Comparison of ENCODE assay signal across 16 cellular contexts in genomic region chr2:86468162-86469033, GRCh38. TPM values are rescaled to one million over a fixed set of nuclear protein-coding genes. Genes with fewer than 3 reads are reported as not detected.
DNase-seq lines count a peak whose midpoint lies in the region; ATAC-seq and TF ChIP-seq lines count a peak whose summit lies in the region.
"Had no signal": no experiment of that assay in that cellular context is flagged by ENCODE, and none has a peak within 500 bp of the region (broad histone marks: within the 10 kb centered on the region; RNA-seq: fewer than 3 reads in every experiment).

No MANE protein-coding gene starts in this region.

- H3K36me3 Mint-ChIP-seq in T-cell: peaks cover 65% of the 10 kb centered on the region
- peaks cover 9 to 96% (median 39%) of the 10 kb centered on the region in 3 donors for H3K36me3 Mint-ChIP-seq in naive thymus-derived CD8-positive, alpha-beta T cell

- no peak overlapping the region for H2AFZ ChIP-seq in DND-41 (ENCODE audit: low read depth, low read length)

- DNase-seq in DND-41 (peak; percentile 61), T-cell (peak in 6 of 34 experiments; percentile 1 to 22 (median 10)), MG63 (no peak), NCI-H1092 (lab: John Stamatoyannopoulos, UW) (no peak)
- peak; percentile 28 for DNase-seq in activated effector memory CD4-positive, alpha-beta T cell treated with Interleukin-2 at 50 U/mL for 16 hours
- DNase-seq in naive thymus-derived CD8-positive, alpha-beta T cell: no peak
- DNase-seq: DMS79 treated with DMSO at 0.1 percent for 48 hours, foreskin fibroblast, NCI-H187, NCI-H510A, Right ventricle myocardium superior, thyroid gland had no signal

- peaks cover 3% of the 10 kb centered on the region for H4K20me1 ChIP-seq in DND-41 (ENCODE audit: insufficient read depth, low read length)

- H3K27ac ChIP-seq in DND-41 (ENCODE audit: low read length): peak overlapping the region; percentile 61
- H3K27ac ChIP-seq: BLaER1 treated with 17β-estradiol and CSF1 and Interleukin-3, amounts not matched to agents 10 nM and 100 nM; prostate gland; thyroid gland had no signal

- no peaks in the 10 kb centered on the region for H3K27me3 Mint-ChIP-seq in T-cell
- H3K27me3 Mint-ChIP-seq in naive thymus-derived CD8-positive, alpha-beta T cell: no peaks in the 10 kb centered on the region

- H3K9ac ChIP-seq in DND-41 (ENCODE audit: low read depth, low read length): 0 out of 2 replicates have a peak overlapping the region, but pooled peaks have one; percentile 8
- H3K9ac ChIP-seq: BLaER1 treated with 17β-estradiol and CSF1 and Interleukin-3, amounts not matched to agents 10 nM and 100 nM had no signal

- TF ChIP-seq CTCF in DND-41 (IDR thresholded peaks at IDR 0.05; ENCODE audit: borderline replicate concordance, extremely low read depth, low read length, poor library complexity, severe bottlenecking): no peak

- ATAC-seq in DND-41 (ENCODE audit: insufficient read depth, low read depth): peak; percentile 87
- peak; percentile 77 to 84 (median 82) for ATAC-seq in T-cell (replicated peaks in 1 of 4)
- peak; percentile 52 to 60 for ATAC-seq in naive thymus-derived CD8-positive, alpha-beta T cell
- no peak for ATAC-seq in GM21528 (IDR thresholded peaks at IDR 0.05; ENCODE audit: low FRiP score, unreplicated experiment)
- ATAC-seq: left lobe of liver had no signal

- H3K36me3 ChIP-seq in DND-41 (ENCODE audit: insufficient read depth, low read length) (peaks cover 99% of the 10 kb centered on the region), MG63 (peaks cover 81% of the 10 kb centered on the region)

- peaks cover 37% of the 10 kb centered on the region for H3K4me1 ChIP-seq in DND-41 (ENCODE audit: insufficient read depth, low read length)
- H3K4me1 ChIP-seq: prostate gland, thyroid gland had no signal

- H3K9me3 ChIP-seq in DND-41 (ENCODE audit: insufficient read depth, low read length, severe bottlenecking) (no peaks in the 10 kb centered on the region), MG63 (no peaks in the 10 kb centered on the region)
- H3K9me3 ChIP-seq: BLaER1 treated with 17β-estradiol and CSF1 and Interleukin-3, amounts not matched to agents 10 nM and 100 nM; prostate gland; thyroid gland had no signal

- peak overlapping the region; percentile 37 for H3K4me2 ChIP-seq in DND-41 (ENCODE audit: insufficient read depth, low read length)
- H3K4me2 ChIP-seq: BLaER1 treated with 17β-estradiol and CSF1 and Interleukin-3, amounts not matched to agents 10 nM and 100 nM had no signal

- H3K27ac Mint-ChIP-seq in T-cell: peak overlapping the region; percentile 83 to 91
- H3K27ac Mint-ChIP-seq in naive thymus-derived CD8-positive, alpha-beta T cell: peak overlapping the region in 9 of 10 donors; percentile 17 to 83 (median 77)

- POLR2A ChIA-PET in T-cell (lab: Charles Lee): interaction anchor here (0.6 to 2.1 kb wide), 7 partner anchors 9 to 28 kb away, joined by 3 to 18 read pairs (median 5); partner anchors contain the start of gene KDM3A (in 1 of the 2)
- POLR2A ChIA-PET in naive thymus-derived CD8-positive, alpha-beta T cell (lab: Charles Lee): interaction anchor here (0.6 to 2.1 kb wide), 3 partner anchors 9 to 26 kb away, joined by 3 to 9 read pairs (median 4); no protein-coding TSS in a partner anchor

- H3K79me2 ChIP-seq in DND-41 (ENCODE audit: insufficient read depth, low read length): peaks cover 50% of the 10 kb centered on the region

- H3K4me3 Mint-ChIP-seq in T-cell: peak overlapping the region; percentile 42 to 65 (median 63)
- H3K4me3 Mint-ChIP-seq in naive thymus-derived CD8-positive, alpha-beta T cell: peak overlapping the region in 7 of 10 donors; percentile 5 to 55 (median 22)

- H3K4me1 Mint-ChIP-seq in T-cell: peaks cover 70 to 77% (median 70%) of the 10 kb centered on the region in 3 donors
- peaks cover 32 to 69% (median 49%) of the 10 kb centered on the region in 4 donors for H3K4me1 Mint-ChIP-seq in naive thymus-derived CD8-positive, alpha-beta T cell

- CTCF ChIA-PET in T-cell (lab: Charles Lee): interaction anchor here (0.6 to 1.7 kb wide), 7 partner anchors 10 to 772 kb away, joined by 3 to 4 read pairs (median 3); no protein-coding TSS in a partner anchor

- no peaks in the 10 kb centered on the region for H3K9me3 Mint-ChIP-seq in T-cell
- no peaks in the 10 kb centered on the region for H3K9me3 Mint-ChIP-seq in naive thymus-derived CD8-positive, alpha-beta T cell

- H3K27me3 ChIP-seq in DND-41 (ENCODE audit: insufficient read depth, low read length, poor library complexity): no peaks in the 10 kb centered on the region
- no peaks in the 10 kb centered on the region for H3K27me3 ChIP-seq in MG63
- H3K27me3 ChIP-seq: BLaER1 treated with 17β-estradiol and CSF1 and Interleukin-3, amounts not matched to agents 10 nM and 100 nM; thyroid gland had no signal

- H3K4me3 ChIP-seq in DND-41 (ENCODE audit: low read depth in 1 of 2, low read length in 2 of 2) (no peak overlapping the region), MG63 (no peak overlapping the region)
- H3K4me3 ChIP-seq: BLaER1 treated with 17β-estradiol and CSF1 and Interleukin-3, amounts not matched to agents 10 nM and 100 nM; prostate gland; thyroid gland had no signal

RNA-seq across cellular contexts. Expression of gene KDM3A, which starts 27.2 kb away (rescaled TPM):
- 100 to 1,000 TPM; 140 to 168 (median 145) TPM for total RNA-seq in T-cell
- total RNA-seq in naive thymus-derived CD8-positive, alpha-beta T cell: 100 to 1,000 TPM; 187 to 194 TPM
- polyA plus RNA-seq in naive thymus-derived CD8-positive, alpha-beta T cell: 10 to 100 TPM; 12.6 to 30.4 (median 17.5) TPM
- total RNA-seq in MG63 (2014; rRNA removed; shearing (Covaris generic); ENCODE audit: low replicate concordance): 12.5 and 27.9 TPM in 2 replicates

Comparison
In these comparisons a context has a peak if more than half of its experiments do, and no peak if none do; other contexts are left out.
1. DNase-seq: peak in DND-41 (single experiment) and activated effector memory CD4-positive, alpha-beta T cell treated with Interleukin-2 at 50 U/mL for 16 hours (single experiment); none in naive thymus-derived CD8-positive, alpha-beta T cell (0 of 10), MG63 (single experiment) and NCI-H1092 (single experiment).